ENCODE assay signal across 1 cellular context in the genomic region with DNA sequence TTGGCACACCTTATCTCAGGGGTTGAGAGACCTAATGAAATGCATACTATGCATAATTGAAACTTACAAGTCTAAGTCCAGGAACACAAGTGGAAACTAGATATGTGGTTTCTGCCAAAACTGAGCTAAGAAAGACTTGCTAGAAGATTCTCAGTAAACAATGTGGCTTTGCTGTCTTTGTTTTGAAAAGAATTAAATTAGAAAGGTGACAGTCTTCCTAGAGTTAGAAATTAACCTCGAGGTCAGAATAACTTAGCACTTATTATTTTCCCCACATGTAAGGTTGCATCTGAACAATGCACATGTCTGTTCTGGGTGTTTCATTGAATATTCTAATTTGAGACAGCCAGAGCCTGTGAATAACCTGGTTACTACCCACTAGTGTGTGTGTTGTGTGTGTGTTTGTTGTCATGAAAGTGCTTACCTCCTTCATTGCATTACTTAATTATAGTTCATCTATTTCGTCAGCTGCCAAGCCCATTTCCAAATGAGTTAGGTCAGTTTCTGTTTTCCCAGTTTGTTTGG.
TF ChIP-seq lines count a peak whose summit lies in the region.

No MANE protein-coding gene starts in this region.

TF ChIP-seq in K562, 482 proteins besides CTCF, POLR2A, EP300 and RAD21:
- TF ChIP-seq ZNF316 (IDR thresholded peaks at IDR 0.05), result peak; percentile 83
- peak; percentile 72 for TF ChIP-seq C11orf30 (IDR thresholded peaks at IDR 0.05; ENCODE audit: low read depth)
- no peak for TF ChIP-seq BCOR (IDR thresholded peaks at IDR 0.05)
- no peak for TF ChIP-seq ZNF57 (CRISPR knock-in tag; IDR thresholded peaks at IDR 0.05)
- no peak for TF ChIP-seq SMC3 (conservative IDR thresholded peaks at IDR 0.05; ENCODE audit: insufficient read depth, low read depth, low read length)
- TF ChIP-seq, protein P1, sequence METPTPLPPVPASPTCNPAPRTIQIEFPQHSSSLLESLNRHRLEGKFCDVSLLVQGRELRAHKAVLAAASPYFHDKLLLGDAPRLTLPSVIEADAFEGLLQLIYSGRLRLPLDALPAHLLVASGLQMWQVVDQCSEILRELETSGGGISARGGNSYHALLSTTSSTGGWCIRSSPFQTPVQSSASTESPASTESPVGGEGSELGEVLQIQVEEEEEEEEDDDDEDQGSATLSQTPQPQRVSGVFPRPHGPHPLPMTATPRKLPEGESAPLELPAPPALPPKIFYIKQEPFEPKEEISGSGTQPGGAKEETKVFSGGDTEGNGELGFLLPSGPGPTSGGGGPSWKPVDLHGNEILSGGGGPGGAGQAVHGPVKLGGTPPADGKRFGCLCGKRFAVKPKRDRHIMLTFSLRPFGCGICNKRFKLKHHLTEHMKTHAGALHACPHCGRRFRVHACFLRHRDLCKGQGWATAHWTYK (CRISPR knock-in tag; IDR thresholded peaks at IDR 0.05), result no peak
- no peak for TF ChIP-seq L3MBTL2 (IDR thresholded peaks at IDR 0.05)
- TF ChIP-seq RBFOX2 (IDR thresholded peaks at IDR 0.05; ENCODE audit: low read depth, low read length), result peak; percentile 49
- TF ChIP-seq MCM5 (IDR thresholded peaks at IDR 0.05; ENCODE audit: low read depth), result no peak
- TF ChIP-seq, protein P2, sequence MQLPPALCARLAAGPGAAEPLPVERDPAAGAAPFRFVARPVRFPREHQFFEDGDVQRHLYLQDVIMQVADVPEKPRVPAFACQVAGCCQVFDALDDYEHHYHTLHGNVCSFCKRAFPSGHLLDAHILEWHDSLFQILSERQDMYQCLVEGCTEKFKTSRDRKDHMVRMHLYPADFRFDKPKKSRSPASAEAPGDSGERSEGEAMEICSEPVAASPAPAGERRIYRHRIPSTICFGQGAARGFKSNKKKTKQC (CRISPR knock-in tag; IDR thresholded peaks at IDR 0.05), result no peak
- TF ChIP-seq CEBPG (CRISPR knock-in tag; IDR thresholded peaks at IDR 0.05), result no peak
- TF ChIP-seq CEBPG (tag; conservative IDR thresholded peaks at IDR 0.05 in 1 of 2, IDR thresholded peaks at IDR 0.05 in 1 of 2), result peak in 1 of 2 experiments; percentile 33; a peak in 2 of 4 replicates
- no peak for TF ChIP-seq ERF (CRISPR knock-in tag; IDR thresholded peaks at IDR 0.05)
- TF ChIP-seq MAFF (IDR thresholded peaks at IDR 0.05; ENCODE audit: low read length), result 0 out of 2 replicates have a peak, but pooled peaks have one; percentile 16
- TF ChIP-seq MCM3 (IDR thresholded peaks at IDR 0.05), result no peak
- TF ChIP-seq ZNF23 (CRISPR knock-in tag; IDR thresholded peaks at IDR 0.05), result no peak
- TF ChIP-seq XRCC4 (IDR thresholded peaks at IDR 0.05; ENCODE audit: extremely low read depth, insufficient read depth, insufficient read length), result no peak
- TF ChIP-seq ZNF830 (CRISPR knock-in tag; IDR thresholded peaks at IDR 0.05), result no peak
- TF ChIP-seq, protein P3, sequence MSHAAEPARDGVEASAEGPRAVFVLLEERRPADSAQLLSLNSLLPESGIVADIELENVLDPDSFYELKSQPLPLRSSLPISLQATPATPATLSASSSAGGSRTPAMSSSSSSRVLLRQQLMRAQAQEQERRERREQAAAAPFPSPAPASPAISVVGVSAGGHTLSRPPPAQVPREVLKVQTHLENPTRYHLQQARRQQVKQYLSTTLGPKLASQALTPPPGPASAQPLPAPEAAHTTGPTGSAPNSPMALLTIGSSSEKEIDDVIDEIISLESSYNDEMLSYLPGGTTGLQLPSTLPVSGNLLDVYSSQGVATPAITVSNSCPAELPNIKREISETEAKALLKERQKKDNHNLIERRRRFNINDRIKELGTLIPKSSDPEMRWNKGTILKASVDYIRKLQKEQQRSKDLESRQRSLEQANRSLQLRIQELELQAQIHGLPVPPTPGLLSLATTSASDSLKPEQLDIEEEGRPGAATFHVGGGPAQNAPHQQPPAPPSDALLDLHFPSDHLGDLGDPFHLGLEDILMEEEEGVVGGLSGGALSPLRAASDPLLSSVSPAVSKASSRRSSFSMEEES (CRISPR knock-in tag; IDR thresholded peaks at IDR 0.05), result no peak
